ENCODE assay signal across 28 cellular contexts in genomic region chr4:54509057-54509456, GRCh38.
"Had no signal": no experiment of that assay in that cellular context is flagged by ENCODE, and none has a peak within 500 bp of the region (broad histone marks: within the 10 kb centered on the region; RNA-seq: fewer than 3 reads in every experiment).

No MANE protein-coding gene starts in this region.

- ATAC-seq: activated CD4-positive, alpha-beta T cell treated with anti-CD3 and anti-CD28 coated beads for 36 hours; activated naive CD4-positive, alpha-beta T cell treated with anti-CD3 and anti-CD28 coated beads, Interleukin-2, amount 50 U/mL, for 72 hours; activated T-cell treated with anti-CD3 and anti-CD28 coated beads, Interleukin-2, amount 50 U/mL, for 72 hours; effector memory CD8-positive, alpha-beta T cell; gastroesophageal sphincter; T-cell had no signal

- H3K36me3 ChIP-seq: ascending aorta, brain microvascular endothelial cell, esophagus squamous epithelium, gastroesophageal sphincter, heart right ventricle had no signal

- H3K27me3 ChIP-seq: ascending aorta, brain microvascular endothelial cell, esophagus squamous epithelium, gastroesophageal sphincter, heart right ventricle had no signal

- H3K9me3 ChIP-seq: ascending aorta, esophagus squamous epithelium had no signal

- DNase-seq: activated CD4-positive, alpha-beta memory T cell treated with anti-CD3 and anti-CD28 coated beads, Interleukin-2, amount 10 ng/mL, durations not matched to agents 7 days and 5 days; activated CD4-positive, alpha-beta T cell treated with anti-CD3 and anti-CD28 coated beads for 36 hours; activated CD4-positive, alpha-beta T cell treated with anti-CD3 and anti-CD28 coated beads, Interleukin-2, amount 10 ng/mL, durations not matched to agents 24 days and 14 days; activated CD4-positive, alpha-beta T cell treated with anti-CD3 and anti-CD28 coated beads, Interleukin-2, amount 50 U/mL, for 4 hours; activated CD4-positive, CD25-positive, alpha-beta regulatory T cell; activated CD4-positive, CD25-positive, alpha-beta regulatory T cell treated with anti-CD3 and anti-CD28 coated beads, Interleukin-2, amount 50 U/mL, for 72 hours; activated CD8-positive, alpha-beta memory T cell treated with anti-CD3 and anti-CD28 coated beads, Interleukin-2, amount 50 U/mL, for 48 hours; activated gamma-delta T cell; activated naive CD4-positive, alpha-beta T cell; activated naive CD4-positive, alpha-beta T cell treated with anti-CD3 and anti-CD28 coated beads, Interleukin-2, amount 10 ng/mL, durations not matched to agents 7 days and 5 days; activated naive CD8-positive, alpha-beta T cell treated with anti-CD3 and anti-CD28 coated beads, Interleukin-2, amount 10 ng/mL, durations not matched to agents 7 days and 5 days; activated T-cell treated with anti-CD3 and anti-CD28 coated beads for 4 hours; activated T-cell treated with anti-CD3 and anti-CD28 coated beads, Interleukin-2, amount 50 U/mL, for 24 hours; activated T-cell treated with anti-CD3 and anti-CD28 coated beads, Interleukin-2, amount 50 U/mL, for 72 hours; brain microvascular endothelial cell; dorsolateral prefrontal cortex; effector CD4-positive, alpha-beta T cell; effector memory CD8-positive, alpha-beta T cell; erythroblast; esophagus squamous epithelium; foreskin melanocyte; heart right ventricle; T-cell; T1000 had no signal

- H3K4me1 ChIP-seq: ascending aorta, gastroesophageal sphincter, heart right ventricle had no signal

- H3K27ac ChIP-seq: ascending aorta, brain microvascular endothelial cell, coronary artery, dorsolateral prefrontal cortex, esophagus squamous epithelium, gastroesophageal sphincter, heart right ventricle had no signal

- H3K4me3 ChIP-seq: ascending aorta, coronary artery, dorsolateral prefrontal cortex, esophagus squamous epithelium, gastroesophageal sphincter, heart right ventricle had no signal
